20 cellular contexts compared by ENCODE assay signal in the genomic region with DNA sequence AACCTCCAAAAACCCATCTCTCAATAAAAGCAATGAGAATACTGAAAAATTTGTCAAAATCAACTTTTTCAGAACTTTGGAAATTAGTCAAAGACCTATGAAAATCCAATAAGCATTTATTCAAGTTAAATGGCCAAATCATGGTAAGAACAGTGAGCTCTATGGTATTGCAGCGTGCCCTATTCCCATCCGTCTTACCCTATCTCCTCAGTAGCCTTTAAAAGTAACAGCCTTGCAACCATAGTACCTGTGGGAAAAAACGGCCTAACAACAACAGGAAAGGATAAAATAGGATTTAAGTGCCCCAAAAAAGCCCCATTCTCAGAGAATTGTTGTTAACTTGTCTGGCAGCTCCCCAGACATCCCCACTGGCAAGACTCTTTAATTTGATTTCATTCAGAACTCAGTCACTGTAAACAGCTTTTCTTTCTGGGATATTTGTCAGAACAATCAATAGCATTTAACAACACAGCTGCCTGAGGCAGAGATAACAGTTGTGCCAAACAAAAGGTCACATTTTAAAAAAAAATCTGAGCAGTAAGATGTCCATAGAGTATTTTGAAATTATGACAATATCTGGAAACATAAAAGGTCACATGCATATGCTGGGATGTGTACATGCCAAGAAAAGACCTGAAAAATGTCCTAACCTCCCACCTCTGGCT.
"Had no signal": no experiment of that assay in that cellular context is flagged by ENCODE, and none has a peak within 500 bp of the region (broad histone marks: within the 10 kb centered on the region; RNA-seq: fewer than 3 reads in every experiment).

No MANE protein-coding gene starts in this region.

- DNase-seq: IMR-90, Karpas-422, KG1, MG63, NCI-H1092, NCI-H1105 treated with DMSO at 0.1 percent for 48 hours, NCI-H1417 treated with DMSO at 0.1 percent for 48 hours, NCI-H1694, NCI-H187 treated with DMSO at 0.1 percent for 48 hours, NCI-H2029 treated with DMSO at 0.1 percent for 48 hours, NCI-H2171, NCI-H524, NCI-H69, NCI-H774, Right ventricle myocardium superior, RPMI8226, SIG-M5, SW 1271 had no signal

- FAIRE-seq: HepG2, RCC 7860 had no signal
